In the genomic region with DNA sequence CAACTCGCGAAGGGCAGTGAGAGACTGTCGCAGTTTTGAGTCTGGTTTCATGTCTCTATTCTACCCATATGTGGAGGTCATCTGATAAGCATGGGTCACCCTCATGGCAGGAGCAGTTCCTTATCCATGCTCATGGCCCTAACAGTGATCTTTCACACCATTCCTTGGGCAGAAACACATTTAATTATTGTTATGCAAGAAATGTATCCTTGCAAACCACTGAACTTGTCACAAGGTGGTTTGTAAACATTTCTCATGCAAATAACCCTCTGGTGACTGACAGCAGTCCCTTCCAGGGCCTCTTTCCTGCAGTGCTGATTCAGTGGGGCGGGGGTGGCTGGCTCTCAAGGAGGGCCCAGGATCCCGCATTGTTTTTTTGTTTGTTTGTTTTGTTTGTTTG, we compare ENCODE assay signal across 1 cellular context.
TF ChIP-seq lines count a peak whose summit lies in the region.

No MANE protein-coding gene starts in this region.

TF ChIP-seq in GM23338, 12 proteins besides CTCF, POLR2A, EP300 and RAD21 (continued from another document):
- TF ChIP-seq ZNF462 (CRISPR knock-in tag; IDR thresholded peaks at IDR 0.05), result peak; percentile 40; the same call in 1 of the 2 replicates
